8 cellular contexts compared by ENCODE assay signal in genomic region chr22:29167032-29167911, GRCh38. TPM values are rescaled to one million over a fixed set of nuclear protein-coding genes. Genes with fewer than 3 reads are reported as not detected.
DNase-seq lines count a peak whose midpoint lies in the region; ATAC-seq and TF ChIP-seq lines count a peak whose summit lies in the region.

No MANE protein-coding gene starts in this region.

- ATAC-seq in GM19395 (IDR thresholded peaks at IDR 0.05; ENCODE audit: unreplicated experiment) (peak; percentile 94), HG03354 (IDR thresholded peaks at IDR 0.05; ENCODE audit: poor library complexity, severe bottlenecking, unreplicated experiment) (peak; percentile 91), left cardiac atrium (no peak), psoas muscle (no peak)

- H3K27ac ChIP-seq in psoas muscle: no peak overlapping the region

- DNase-seq in CD1c-positive myeloid dendritic cell (ENCODE audit: extremely low spot score) (peak; percentile 42), left cardiac atrium (no peak), T-helper 9 cell (no peak), psoas muscle (no peak)
- peak; percentile 69 to 79 for DNase-seq in activated CD4-positive, alpha-beta T cell treated with anti-CD3 and anti-CD28 coated beads, Interleukin-2, amount 50 U/mL, for 48 hours
- peak; percentile 73 for DNase-seq in stimulated activated CD4-positive, alpha-beta T cell treated with anti-CD3 and anti-CD28 coated beads, Interleukin-1b, Interleukin-23, amount 100 ng/mL, for 48 hours

- no peaks in the 10 kb centered on the region for H3K4me1 ChIP-seq in psoas muscle

- TF ChIP-seq CTCF in psoas muscle (IDR thresholded peaks at IDR 0.05): no peak

- no peaks in the 10 kb centered on the region for H3K36me3 ChIP-seq in psoas muscle (ENCODE audit: insufficient read depth in 1 of 2, low read depth in 1 of 2)

- WGBS in psoas muscle, 3 donors: 81 to 86% (median 84%) methylated on average over 22 of the region's 22 CpGs

- intact Hi-C loops in left cardiac atrium (cut with DNase I): loop anchor here in 1 of 2 donors (10.0 kb wide), 1 partner anchor 58 kb away; no protein-coding TSS in a partner anchor
- intact Hi-C loops in psoas muscle (cut with DNase I): no loop called here

- no peaks in the 10 kb centered on the region for H3K9me3 ChIP-seq in psoas muscle

- no peaks in the 10 kb centered on the region for H3K27me3 ChIP-seq in psoas muscle (ENCODE audit: insufficient read depth in 3 of 3, low read length in 2 of 3)

- no peak overlapping the region for H3K4me3 ChIP-seq in psoas muscle

RNA-seq across cellular contexts. Expression of gene EMID1, which starts 38.4 kb away (rescaled TPM):
- total RNA-seq in left cardiac atrium: 1 to 10 TPM in 1 of 2 donors, under 1 TPM in 1; 0.52 to 1.8 TPM
- total RNA-seq in psoas muscle: 1 to 10 TPM in 2 of 4 donors, under 1 TPM in 2; 0.34 to 1.3 (median 0.73) TPM
- under 1 TPM; 0.13 to 0.59 (median 0.58) TPM for polyA plus RNA-seq in psoas muscle

Comparison
In these comparisons a context has a peak if more than half of its experiments do, and no peak if none do; other contexts are left out.
1. DNase-seq: peak in CD1c-positive myeloid dendritic cell (single experiment), activated CD4-positive, alpha-beta T cell treated with anti-CD3 and anti-CD28 coated beads, Interleukin-2, amount 50 U/mL, for 48 hours (2 of 2) and stimulated activated CD4-positive, alpha-beta T cell treated with anti-CD3 and anti-CD28 coated beads, Interleukin-1b, Interleukin-23, amount 100 ng/mL, for 48 hours (single experiment); none in left cardiac atrium (single experiment), T-helper 9 cell (single experiment) and psoas muscle (0 of 2).
2. ATAC-seq: peak in GM19395 (single experiment) and HG03354 (single experiment); none in left cardiac atrium (0 of 2) and psoas muscle (0 of 4).